ENCODE assay signal across 1 cellular context in the genomic region with DNA sequence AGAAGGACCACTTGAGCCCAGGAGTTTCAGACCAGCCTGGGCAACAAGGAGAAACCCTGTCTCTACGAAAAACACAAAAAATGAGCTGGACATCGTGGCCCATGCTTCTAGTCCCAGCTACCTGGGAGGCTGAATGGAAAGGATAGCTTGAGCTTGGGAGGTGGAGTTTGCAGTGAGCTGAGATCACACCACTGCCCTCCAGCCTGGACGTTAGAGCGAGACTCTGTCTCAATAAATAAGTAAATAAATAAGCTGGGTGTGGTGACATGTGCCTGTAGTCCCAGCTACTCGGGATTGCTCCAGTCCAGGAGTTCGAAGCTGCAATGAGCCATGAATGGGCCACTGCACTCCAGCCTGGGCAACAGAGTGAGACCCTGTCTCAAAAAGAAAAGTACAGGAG.
TF ChIP-seq lines count a peak whose summit lies in the region.

No MANE protein-coding gene starts in this region.

TF ChIP-seq in HepG2, 621 proteins besides CTCF, POLR2A, EP300 and RAD21:
- TF ChIP-seq, protein P1, sequence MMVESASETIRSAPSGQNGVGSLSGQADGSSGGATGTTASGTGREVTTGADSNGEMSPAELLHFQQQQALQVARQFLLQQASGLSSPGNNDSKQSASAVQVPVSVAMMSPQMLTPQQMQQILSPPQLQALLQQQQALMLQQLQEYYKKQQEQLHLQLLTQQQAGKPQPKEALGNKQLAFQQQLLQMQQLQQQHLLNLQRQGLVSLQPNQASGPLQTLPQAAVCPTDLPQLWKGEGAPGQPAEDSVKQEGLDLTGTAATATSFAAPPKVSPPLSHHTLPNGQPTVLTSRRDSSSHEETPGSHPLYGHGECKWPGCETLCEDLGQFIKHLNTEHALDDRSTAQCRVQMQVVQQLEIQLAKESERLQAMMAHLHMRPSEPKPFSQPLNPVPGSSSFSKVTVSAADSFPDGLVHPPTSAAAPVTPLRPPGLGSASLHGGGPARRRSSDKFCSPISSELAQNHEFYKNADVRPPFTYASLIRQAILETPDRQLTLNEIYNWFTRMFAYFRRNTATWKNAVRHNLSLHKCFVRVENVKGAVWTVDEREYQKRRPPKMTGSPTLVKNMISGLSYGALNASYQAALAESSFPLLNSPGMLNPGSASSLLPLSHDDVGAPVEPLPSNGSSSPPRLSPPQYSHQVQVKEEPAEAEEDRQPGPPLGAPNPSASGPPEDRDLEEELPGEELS (CRISPR knock-in tag; IDR thresholded peaks at IDR 0.05) = peak; percentile 31; the same call in 1 of the 2 replicates
- TF ChIP-seq, protein P2, sequence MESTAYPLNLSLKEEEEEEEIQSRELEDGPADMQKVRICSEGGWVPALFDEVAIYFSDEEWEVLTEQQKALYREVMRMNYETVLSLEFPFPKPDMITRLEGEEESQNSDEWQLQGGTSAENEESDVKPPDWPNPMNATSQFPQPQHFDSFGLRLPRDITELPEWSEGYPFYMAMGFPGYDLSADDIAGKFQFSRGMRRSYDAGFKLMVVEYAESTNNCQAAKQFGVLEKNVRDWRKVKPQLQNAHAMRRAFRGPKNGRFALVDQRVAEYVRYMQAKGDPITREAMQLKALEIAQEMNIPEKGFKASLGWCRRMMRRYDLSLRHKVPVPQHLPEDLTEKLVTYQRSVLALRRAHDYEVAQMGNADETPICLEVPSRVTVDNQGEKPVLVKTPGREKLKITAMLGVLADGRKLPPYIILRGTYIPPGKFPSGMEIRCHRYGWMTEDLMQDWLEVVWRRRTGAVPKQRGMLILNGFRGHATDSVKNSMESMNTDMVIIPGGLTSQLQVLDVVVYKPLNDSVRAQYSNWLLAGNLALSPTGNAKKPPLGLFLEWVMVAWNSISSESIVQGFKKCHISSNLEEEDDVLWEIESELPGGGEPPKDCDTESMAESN (CRISPR knock-in tag; conservative IDR thresholded peaks at IDR 0.05) = no peak
- TF ChIP-seq, protein P3, sequence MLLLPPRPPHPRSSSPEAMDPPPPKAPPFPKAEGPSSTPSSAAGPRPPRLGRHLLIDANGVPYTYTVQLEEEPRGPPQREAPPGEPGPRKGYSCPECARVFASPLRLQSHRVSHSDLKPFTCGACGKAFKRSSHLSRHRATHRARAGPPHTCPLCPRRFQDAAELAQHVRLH (CRISPR knock-in tag; IDR thresholded peaks at IDR 0.05; ENCODE audit: borderline replicate concordance, low read depth) = no peak
- TF ChIP-seq SP4 (CRISPR knock-in tag; IDR thresholded peaks at IDR 0.05) (0 out of 2 replicates have a peak, but pooled peaks have one; percentile 20), SAP130 (CRISPR knock-in tag; IDR thresholded peaks at IDR 0.05; ENCODE audit: low read depth) (peak; percentile 24; the same call in 1 of the 2 replicates), FOXP1 (IDR thresholded peaks at IDR 0.05) (no peak), FOXP1 (CRISPR knock-in tag; IDR thresholded peaks at IDR 0.05) (peak; percentile 50; the same call in 1 of the 2 replicates), ZNF749 (CRISPR knock-in tag; IDR thresholded peaks at IDR 0.05; ENCODE audit: borderline replicate concordance) (no peak), ZNF335 (CRISPR knock-in tag; IDR thresholded peaks at IDR 0.05) (no peak), ZNF121 (CRISPR knock-in tag; IDR thresholded peaks at IDR 0.05) (peak; percentile 87), MED1 (CRISPR knock-in tag; IDR thresholded peaks at IDR 0.05) (0 out of 2 replicates have a peak, but pooled peaks have one; percentile 21)
- TF ChIP-seq, protein P4, sequence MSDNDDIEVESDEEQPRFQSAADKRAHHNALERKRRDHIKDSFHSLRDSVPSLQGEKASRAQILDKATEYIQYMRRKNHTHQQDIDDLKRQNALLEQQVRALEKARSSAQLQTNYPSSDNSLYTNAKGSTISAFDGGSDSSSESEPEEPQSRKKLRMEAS (IDR thresholded peaks at IDR 0.05) = peak; percentile 24; the same call in 1 of the 2 replicates
- TF ChIP-seq, protein P5, sequence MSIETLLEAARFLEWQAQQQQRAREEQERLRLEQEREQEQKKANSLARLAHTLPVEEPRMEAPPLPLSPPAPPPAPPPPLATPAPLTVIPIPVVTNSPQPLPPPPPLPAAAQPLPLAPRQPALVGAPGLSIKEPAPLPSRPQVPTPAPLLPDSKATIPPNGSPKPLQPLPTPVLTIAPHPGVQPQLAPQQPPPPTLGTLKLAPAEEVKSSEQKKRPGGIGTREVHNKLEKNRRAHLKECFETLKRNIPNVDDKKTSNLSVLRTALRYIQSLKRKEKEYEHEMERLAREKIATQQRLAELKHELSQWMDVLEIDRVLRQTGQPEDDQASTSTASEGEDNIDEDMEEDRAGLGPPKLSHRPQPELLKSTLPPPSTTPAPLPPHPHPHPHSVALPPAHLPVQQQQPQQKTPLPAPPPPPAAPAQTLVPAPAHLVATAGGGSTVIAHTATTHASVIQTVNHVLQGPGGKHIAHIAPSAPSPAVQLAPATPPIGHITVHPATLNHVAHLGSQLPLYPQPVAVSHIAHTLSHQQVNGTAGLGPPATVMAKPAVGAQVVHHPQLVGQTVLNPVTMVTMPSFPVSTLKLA (IDR thresholded peaks at IDR 0.05) = peak; percentile 55; the same call in 1 of the 2 replicates
- TF ChIP-seq, protein P6, sequence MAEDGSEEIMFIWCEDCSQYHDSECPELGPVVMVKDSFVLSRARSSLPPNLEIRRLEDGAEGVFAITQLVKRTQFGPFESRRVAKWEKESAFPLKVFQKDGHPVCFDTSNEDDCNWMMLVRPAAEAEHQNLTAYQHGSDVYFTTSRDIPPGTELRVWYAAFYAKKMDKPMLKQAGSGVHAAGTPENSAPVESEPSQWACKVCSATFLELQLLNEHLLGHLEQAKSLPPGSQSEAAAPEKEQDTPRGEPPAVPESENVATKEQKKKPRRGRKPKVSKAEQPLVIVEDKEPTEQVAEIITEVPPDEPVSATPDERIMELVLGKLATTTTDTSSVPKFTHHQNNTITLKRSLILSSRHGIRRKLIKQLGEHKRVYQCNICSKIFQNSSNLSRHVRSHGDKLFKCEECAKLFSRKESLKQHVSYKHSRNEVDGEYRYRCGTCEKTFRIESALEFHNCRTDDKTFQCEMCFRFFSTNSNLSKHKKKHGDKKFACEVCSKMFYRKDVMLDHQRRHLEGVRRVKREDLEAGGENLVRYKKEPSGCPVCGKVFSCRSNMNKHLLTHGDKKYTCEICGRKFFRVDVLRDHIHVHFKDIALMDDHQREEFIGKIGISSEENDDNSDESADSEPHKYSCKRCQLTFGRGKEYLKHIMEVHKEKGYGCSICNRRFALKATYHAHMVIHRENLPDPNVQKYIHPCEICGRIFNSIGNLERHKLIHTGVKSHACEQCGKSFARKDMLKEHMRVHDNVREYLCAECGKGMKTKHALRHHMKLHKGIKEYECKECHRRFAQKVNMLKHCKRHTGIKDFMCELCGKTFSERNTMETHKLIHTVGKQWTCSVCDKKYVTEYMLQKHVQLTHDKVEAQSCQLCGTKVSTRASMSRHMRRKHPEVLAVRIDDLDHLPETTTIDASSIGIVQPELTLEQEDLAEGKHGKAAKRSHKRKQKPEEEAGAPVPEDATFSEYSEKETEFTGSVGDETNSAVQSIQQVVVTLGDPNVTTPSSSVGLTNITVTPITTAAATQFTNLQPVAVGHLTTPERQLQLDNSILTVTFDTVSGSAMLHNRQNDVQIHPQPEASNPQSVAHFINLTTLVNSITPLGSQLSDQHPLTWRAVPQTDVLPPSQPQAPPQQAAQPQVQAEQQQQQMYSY (CRISPR knock-in tag; IDR thresholded peaks at IDR 0.05) = 0 out of 2 replicates have a peak, but pooled peaks have one; percentile 41
